Comparison of ENCODE assay signal across 2 cellular contexts in the genomic region with DNA sequence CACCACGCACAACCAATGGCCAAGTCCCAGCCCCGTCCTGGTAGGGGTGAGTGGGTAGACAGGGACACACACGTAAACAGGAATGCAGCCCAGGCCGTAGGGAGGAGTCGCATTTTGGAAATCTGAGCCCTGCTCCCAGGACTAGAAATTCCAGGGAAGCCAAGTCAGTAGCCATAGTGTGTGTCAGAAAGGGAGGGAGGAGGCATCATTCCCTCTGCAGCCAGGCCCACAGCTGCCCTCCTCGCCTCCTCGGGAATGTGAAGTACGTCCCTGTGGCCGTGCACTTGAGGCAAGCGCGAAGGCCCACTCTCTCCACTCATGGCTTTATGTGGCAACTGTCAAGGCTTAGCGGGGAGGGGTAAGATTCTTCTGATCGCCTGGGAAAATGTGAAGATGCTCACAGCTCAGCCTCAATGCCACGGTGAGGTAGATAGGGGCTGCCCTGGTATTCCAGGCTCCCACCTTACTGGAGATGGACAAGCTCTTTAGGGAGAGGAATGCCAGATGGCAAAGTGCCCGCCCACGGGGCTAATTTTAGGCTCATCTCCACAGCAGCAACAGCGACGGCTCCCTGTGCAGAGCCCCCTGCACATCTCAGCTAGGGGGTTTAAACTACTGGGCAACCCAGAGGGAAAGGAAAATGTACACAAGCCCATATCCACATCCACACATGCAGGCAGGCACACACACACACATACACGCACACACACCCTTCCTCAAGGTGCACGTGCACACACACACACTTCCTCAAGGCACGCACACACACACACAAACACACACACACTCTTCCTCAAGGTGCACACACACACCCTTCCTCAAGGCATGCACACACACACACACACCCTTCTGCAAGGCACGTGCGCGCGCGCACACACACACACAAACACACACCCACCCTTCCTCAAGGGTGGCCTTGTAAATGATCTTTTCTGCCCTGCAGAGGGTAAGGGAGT.
TF ChIP-seq lines count a peak whose summit lies in the region.

No MANE protein-coding gene starts in this region.

TF ChIP-seq in liver, 16 proteins besides CTCF, POLR2A, EP300 and RAD21 (continued from another document):
- TF ChIP-seq RXRA (IDR thresholded peaks at IDR 0.05) (no peak), HNF4G (IDR thresholded peaks at IDR 0.05) (no peak), FOXA1 (IDR thresholded peaks at IDR 0.05) (no peak)

TF ChIP-seq in HepG2, 621 proteins besides CTCF, POLR2A, EP300 and RAD21 (continued from another document):
- TF ChIP-seq ZNF580 (CRISPR knock-in tag; IDR thresholded peaks at IDR 0.05; ENCODE audit: borderline replicate concordance, low read depth) (no peak), ZNF17 (CRISPR knock-in tag; IDR thresholded peaks at IDR 0.05) (no peak), HNRNPLL (IDR thresholded peaks at IDR 0.05; ENCODE audit: low read depth, low read length, poor library complexity, severe bottlenecking) (no peak), KLF12 (CRISPR knock-in tag; IDR thresholded peaks at IDR 0.05; ENCODE audit: borderline replicate concordance) (no peak), ATF4 (CRISPR knock-in tag; IDR thresholded peaks at IDR 0.05) (no peak), TMF1 (CRISPR knock-in tag; IDR thresholded peaks at IDR 0.05; ENCODE audit: low read depth) (no peak), SRSF1 (optimal IDR thresholded peaks at IDR 0.05; ENCODE audit: low read depth, low read length) (no peak), HMGA1 (CRISPR knock-in tag; conservative IDR thresholded peaks at IDR 0.05) (no peak), RXRB (CRISPR knock-in tag; IDR thresholded peaks at IDR 0.05; ENCODE audit: borderline replicate concordance) (no peak), EZH2 (conservative IDR thresholded peaks at IDR 0.05; ENCODE audit: low read depth, low read length) (no peak), ZNF253 (CRISPR knock-in tag; IDR thresholded peaks at IDR 0.05; ENCODE audit: borderline replicate concordance) (no peak)
- TF ChIP-seq, protein P1, sequence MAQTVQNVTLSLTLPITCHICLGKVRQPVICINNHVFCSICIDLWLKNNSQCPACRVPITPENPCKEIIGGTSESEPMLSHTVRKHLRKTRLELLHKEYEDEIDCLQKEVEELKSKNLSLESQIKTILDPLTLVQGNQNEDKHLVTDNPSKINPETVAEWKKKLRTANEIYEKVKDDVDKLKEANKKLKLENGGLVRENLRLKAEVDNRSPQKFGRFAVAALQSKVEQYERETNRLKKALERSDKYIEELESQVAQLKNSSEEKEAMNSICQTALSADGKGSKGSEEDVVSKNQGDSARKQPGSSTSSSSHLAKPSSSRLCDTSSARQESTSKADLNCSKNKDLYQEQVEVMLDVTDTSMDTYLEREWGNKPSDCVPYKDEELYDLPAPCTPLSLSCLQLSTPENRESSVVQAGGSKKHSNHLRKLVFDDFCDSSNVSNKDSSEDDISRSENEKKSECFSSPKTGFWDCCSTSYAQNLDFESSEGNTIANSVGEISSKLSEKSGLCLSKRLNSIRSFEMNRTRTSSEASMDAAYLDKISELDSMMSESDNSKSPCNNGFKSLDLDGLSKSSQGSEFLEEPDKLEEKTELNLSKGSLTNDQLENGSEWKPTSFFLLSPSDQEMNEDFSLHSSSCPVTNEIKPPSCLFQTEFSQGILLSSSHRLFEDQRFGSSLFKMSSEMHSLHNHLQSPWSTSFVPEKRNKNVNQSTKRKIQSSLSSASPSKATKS (CRISPR knock-in tag; IDR thresholded peaks at IDR 0.05): no peak
- TF ChIP-seq, protein P2, sequence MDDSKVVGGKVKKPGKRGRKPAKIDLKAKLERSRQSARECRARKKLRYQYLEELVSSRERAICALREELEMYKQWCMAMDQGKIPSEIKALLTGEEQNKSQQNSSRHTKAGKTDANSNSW (CRISPR knock-in tag; IDR thresholded peaks at IDR 0.05; ENCODE audit: borderline replicate concordance): no peak
- TF ChIP-seq, protein P3, sequence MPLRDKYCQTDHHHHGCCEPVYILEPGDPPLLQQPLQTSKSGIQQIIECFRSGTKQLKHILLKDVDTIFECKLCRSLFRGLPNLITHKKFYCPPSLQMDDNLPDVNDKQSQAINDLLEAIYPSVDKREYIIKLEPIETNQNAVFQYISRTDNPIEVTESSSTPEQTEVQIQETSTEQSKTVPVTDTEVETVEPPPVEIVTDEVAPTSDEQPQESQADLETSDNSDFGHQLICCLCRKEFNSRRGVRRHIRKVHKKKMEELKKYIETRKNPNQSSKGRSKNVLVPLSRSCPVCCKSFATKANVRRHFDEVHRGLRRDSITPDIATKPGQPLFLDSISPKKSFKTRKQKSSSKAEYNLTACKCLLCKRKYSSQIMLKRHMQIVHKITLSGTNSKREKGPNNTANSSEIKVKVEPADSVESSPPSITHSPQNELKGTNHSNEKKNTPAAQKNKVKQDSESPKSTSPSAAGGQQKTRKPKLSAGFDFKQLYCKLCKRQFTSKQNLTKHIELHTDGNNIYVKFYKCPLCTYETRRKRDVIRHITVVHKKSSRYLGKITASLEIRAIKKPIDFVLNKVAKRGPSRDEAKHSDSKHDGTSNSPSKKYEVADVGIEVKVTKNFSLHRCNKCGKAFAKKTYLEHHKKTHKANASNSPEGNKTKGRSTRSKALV (CRISPR knock-in tag; IDR thresholded peaks at IDR 0.05): no peak
- TF ChIP-seq, protein P4, sequence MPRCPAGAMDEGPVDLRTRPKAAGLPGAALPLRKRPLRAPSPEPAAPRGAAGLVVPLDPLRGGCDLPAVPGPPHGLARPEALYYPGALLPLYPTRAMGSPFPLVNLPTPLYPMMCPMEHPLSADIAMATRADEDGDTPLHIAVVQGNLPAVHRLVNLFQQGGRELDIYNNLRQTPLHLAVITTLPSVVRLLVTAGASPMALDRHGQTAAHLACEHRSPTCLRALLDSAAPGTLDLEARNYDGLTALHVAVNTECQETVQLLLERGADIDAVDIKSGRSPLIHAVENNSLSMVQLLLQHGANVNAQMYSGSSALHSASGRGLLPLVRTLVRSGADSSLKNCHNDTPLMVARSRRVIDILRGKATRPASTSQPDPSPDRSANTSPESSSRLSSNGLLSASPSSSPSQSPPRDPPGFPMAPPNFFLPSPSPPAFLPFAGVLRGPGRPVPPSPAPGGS (CRISPR knock-in tag; IDR thresholded peaks at IDR 0.05): no peak
- TF ChIP-seq, protein P5, sequence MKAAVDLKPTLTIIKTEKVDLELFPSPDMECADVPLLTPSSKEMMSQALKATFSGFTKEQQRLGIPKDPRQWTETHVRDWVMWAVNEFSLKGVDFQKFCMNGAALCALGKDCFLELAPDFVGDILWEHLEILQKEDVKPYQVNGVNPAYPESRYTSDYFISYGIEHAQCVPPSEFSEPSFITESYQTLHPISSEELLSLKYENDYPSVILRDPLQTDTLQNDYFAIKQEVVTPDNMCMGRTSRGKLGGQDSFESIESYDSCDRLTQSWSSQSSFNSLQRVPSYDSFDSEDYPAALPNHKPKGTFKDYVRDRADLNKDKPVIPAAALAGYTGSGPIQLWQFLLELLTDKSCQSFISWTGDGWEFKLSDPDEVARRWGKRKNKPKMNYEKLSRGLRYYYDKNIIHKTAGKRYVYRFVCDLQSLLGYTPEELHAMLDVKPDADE (CRISPR knock-in tag; IDR thresholded peaks at IDR 0.05): no peak
- TF ChIP-seq, protein P6, sequence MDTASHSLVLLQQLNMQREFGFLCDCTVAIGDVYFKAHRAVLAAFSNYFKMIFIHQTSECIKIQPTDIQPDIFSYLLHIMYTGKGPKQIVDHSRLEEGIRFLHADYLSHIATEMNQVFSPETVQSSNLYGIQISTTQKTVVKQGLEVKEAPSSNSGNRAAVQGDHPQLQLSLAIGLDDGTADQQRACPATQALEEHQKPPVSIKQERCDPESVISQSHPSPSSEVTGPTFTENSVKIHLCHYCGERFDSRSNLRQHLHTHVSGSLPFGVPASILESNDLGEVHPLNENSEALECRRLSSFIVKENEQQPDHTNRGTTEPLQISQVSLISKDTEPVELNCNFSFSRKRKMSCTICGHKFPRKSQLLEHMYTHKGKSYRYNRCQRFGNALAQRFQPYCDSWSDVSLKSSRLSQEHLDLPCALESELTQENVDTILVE (CRISPR knock-in tag; IDR thresholded peaks at IDR 0.05): no peak
